19 cellular contexts compared by ENCODE assay signal in genomic region chr1:80417651-80418050, GRCh38.
DNase-seq lines count a peak whose midpoint lies in the region; TF ChIP-seq lines count a peak whose summit lies in the region.
"Had no signal": no experiment of that assay in that cellular context is flagged by ENCODE, and none has a peak within 500 bp of the region (broad histone marks: within the 10 kb centered on the region; RNA-seq: fewer than 3 reads in every experiment).

No MANE protein-coding gene starts in this region.

- no peak overlapping the region for H3K4me3 ChIP-seq in AG09309 (ENCODE audit: control insufficient read depth, low read depth, low read length)
- H3K4me3 ChIP-seq in choroid plexus epithelial cell (ENCODE audit: low read depth, low read length), result no peak overlapping the region
- H3K4me3 ChIP-seq: A549, hepatocyte, ovary, skin epidermis, upper lobe of left lung had no signal

- DNase-seq in AG09309 (ENCODE audit: low read depth) (peak; percentile 29), NCI-H226 (peak; percentile 94), choroid plexus epithelial cell (ENCODE audit: low read depth) (peak; percentile 30), kidney glomerular epithelial cell (lab: John Stamatoyannopoulos, UW) (peak; percentile 76), pons (ENCODE audit: low spot score) (no peak), NCI-H2107 treated with DMSO at 0.1 percent for 48 hours (lab: John Stamatoyannopoulos, UW; ENCODE audit: unreplicated experiment) (no peak), NCI-H1436 (lab: John Stamatoyannopoulos, UW) (no peak), GM10266 (ENCODE audit: extremely low spot score) (no peak)
- DNase-seq: activated CD8-positive, alpha-beta T cell treated with anti-CD3 and anti-CD28 coated beads for 36 hours; activated naive CD8-positive, alpha-beta T cell treated with anti-CD3 and anti-CD28 coated beads for 36 hours; activated T-cell treated with anti-CD3 and anti-CD28 coated beads, Interleukin-2, amount 50 U/mL, for 72 hours; COR-L47; NCI-H146; NCI-H524 treated with DMSO at 0.1 percent for 48 hours; ovary; upper lobe of left lung had no signal

- TF ChIP-seq CTCF in AG09309 (IDR thresholded peaks at IDR 0.05; ENCODE audit: control insufficient read depth, insufficient read depth, low read depth, low read length, missing control alignments) (no peak), choroid plexus epithelial cell (conservative IDR thresholded peaks at IDR 0.05; ENCODE audit: low read depth, low read length) (no peak), GM10266 (IDR thresholded peaks at IDR 0.05; ENCODE audit: control insufficient read depth, insufficient read depth, low read depth, missing control alignments) (no peak)

Comparison
In these comparisons a context has a peak if more than half of its experiments do, and no peak if none do; other contexts are left out.
1. DNase-seq: peak in AG09309 (single experiment), NCI-H226 (single experiment), choroid plexus epithelial cell (single experiment) and kidney glomerular epithelial cell (single experiment); none in pons (single experiment), NCI-H2107 treated with DMSO at 0.1 percent for 48 hours (single experiment), NCI-H1436 (single experiment) and GM10266 (single experiment).